8 cellular contexts compared by ENCODE assay signal in the genomic region with DNA sequence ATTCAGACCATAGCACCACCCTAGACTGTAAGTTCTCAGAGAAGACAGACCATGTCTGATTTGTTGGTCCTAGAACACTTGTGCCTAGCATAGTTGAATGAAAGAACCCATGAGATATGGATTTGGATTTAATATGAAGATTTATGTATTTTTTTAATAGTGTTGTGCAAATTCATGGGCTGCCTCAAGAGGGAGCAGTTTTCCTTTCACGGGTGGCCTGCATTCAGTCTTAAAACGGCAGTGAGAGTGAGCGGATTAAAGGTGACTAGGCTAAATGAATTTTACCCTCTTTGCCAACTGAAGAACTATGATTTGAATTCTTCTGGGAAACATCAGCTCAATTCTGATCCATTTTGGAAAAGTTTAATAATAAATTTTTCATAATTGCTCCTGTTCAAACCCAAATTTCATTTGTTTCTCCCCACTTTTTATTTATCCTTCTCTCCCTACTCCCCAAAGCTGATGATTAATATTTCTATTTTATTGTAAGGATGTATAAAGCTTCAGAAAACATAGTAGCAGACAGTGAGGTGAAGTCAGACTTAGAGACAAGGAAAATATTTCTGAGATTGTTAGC.
DNase-seq lines count a peak whose midpoint lies in the region; ATAC-seq and TF ChIP-seq lines count a peak whose summit lies in the region.

No MANE protein-coding gene starts in this region.

- no peak overlapping the region for H2AK5ac ChIP-seq in trophoblast cell (ENCODE audit: low read length)

- DNase-seq in AG09309 (ENCODE audit: low read depth) (no peak), NCI-H524 treated with DMSO at 0.1 percent for 48 hours (lab: John Stamatoyannopoulos, UW) (peak; percentile 63), mammary epithelial cell (peak; percentile 7), trophoblast cell (peak; percentile 9 to 62), right atrium auricular region (ENCODE audit: low spot score) (no peak), putamen (ENCODE audit: low spot score) (no peak)

- H3K14ac ChIP-seq in trophoblast cell (ENCODE audit: low read length) = no peak overlapping the region

- H3K18ac ChIP-seq in trophoblast cell (ENCODE audit: low read length) = no peak overlapping the region

- no peak overlapping the region for H2BK5ac ChIP-seq in trophoblast cell (ENCODE audit: low read depth, low read length, poor library complexity)

- in situ Hi-C loops in mammary epithelial cell (cut with MboI; ENCODE audit: low sequenced_read_pairs in 2 of 2) = no loop called here

- no peak overlapping the region for H4K91ac ChIP-seq in trophoblast cell (ENCODE audit: low read depth, low read length)

- H3K36me3 ChIP-seq in mammary epithelial cell (ENCODE audit: insufficient read depth, low read length) (no peaks in the 10 kb centered on the region), trophoblast cell (ENCODE audit: control insufficient read depth in 1 of 2, insufficient read depth in 2 of 2, low read length in 2 of 2) (no peaks in the 10 kb centered on the region), right atrium auricular region (no peaks in the 10 kb centered on the region)

- H2BK120ac ChIP-seq in trophoblast cell (ENCODE audit: insufficient read depth, low read length, poor library complexity) = no peak overlapping the region

- no peak overlapping the region for H3K4me2 ChIP-seq in mammary epithelial cell (ENCODE audit: insufficient read depth, low read depth, low read length)
- H3K4me2 ChIP-seq in trophoblast cell (ENCODE audit: low read length) = no peak overlapping the region

- no peak overlapping the region for H4K12ac ChIP-seq in trophoblast cell (ENCODE audit: low read depth, low read length)

- H3K23ac ChIP-seq in trophoblast cell (ENCODE audit: low read length) = no peak overlapping the region

- H3K79me2 ChIP-seq in mammary epithelial cell (ENCODE audit: insufficient read depth, low read length) (no peaks in the 10 kb centered on the region), trophoblast cell (ENCODE audit: control insufficient read depth, insufficient read depth, low read length, poor library complexity) (no peaks in the 10 kb centered on the region)

- H4K8ac ChIP-seq in trophoblast cell (ENCODE audit: low read depth, low read length) = no peak overlapping the region

- H3K79me1 ChIP-seq in trophoblast cell (ENCODE audit: low read length) = no peaks in the 10 kb centered on the region

- intact Hi-C loops in mammary epithelial cell (cut with micrococcal nuclease) = no loop called here

- CTCF ChIA-PET in mammary epithelial cell (lab: Charles Lee; ENCODE audit: low non-redundant PET) = no interaction called here

- dilution Hi-C loops in mammary epithelial cell (cut with HindIII; ENCODE audit: low sequenced_read_pairs) = no loop called here

- ATAC-seq in HG02678 (IDR thresholded peaks at IDR 0.05; ENCODE audit: unreplicated experiment) = peak; percentile 70

- no peak overlapping the region for H2BK12ac ChIP-seq in trophoblast cell (ENCODE audit: low read length)

- no peak overlapping the region for H3K4ac ChIP-seq in trophoblast cell (ENCODE audit: low read depth, low read length)

- BruUV-seq in mammary epithelial cell (replicated peaks; lab: Mats Ljungman, UMichigan) = no TSS peak

- no peaks in the 10 kb centered on the region for H4K20me1 ChIP-seq in mammary epithelial cell (ENCODE audit: insufficient read depth, low read length)

- H3K4me1 ChIP-seq in mammary epithelial cell (ENCODE audit: insufficient read depth, low read length) (no peaks in the 10 kb centered on the region), trophoblast cell (ENCODE audit: control insufficient read depth in 1 of 2, insufficient read depth in 2 of 2, low read length in 2 of 2) (no peaks in the 10 kb centered on the region), right atrium auricular region (no peaks in the 10 kb centered on the region)

- H3K9ac ChIP-seq in mammary epithelial cell (ENCODE audit: insufficient read depth, low read length) = no peak overlapping the region
- no peak overlapping the region for H3K9ac ChIP-seq in trophoblast cell (ENCODE audit: low read length)

- WGBS in mammary epithelial cell (ENCODE audit: low coverage, missing lambda C conversion rate) = 33% methylated on average over 3 of the region's 3 CpGs
- no CpG with 5 or more reads among the region's 3 CpGs for WGBS in trophoblast cell (ENCODE audit: extremely low coverage, insufficient coverage, insufficient read length)

- TF ChIP-seq CTCF in AG09309 (IDR thresholded peaks at IDR 0.05; ENCODE audit: control insufficient read depth, insufficient read depth, low read depth, low read length, missing control alignments) = peak; percentile 33
- TF ChIP-seq CTCF in GM12801 (IDR thresholded peaks at IDR 0.05; ENCODE audit: extremely low read depth, insufficient read length) = peak; percentile 4
- TF ChIP-seq CTCF in mammary epithelial cell (conservative IDR thresholded peaks at IDR 0.05 in 1 of 2, IDR thresholded peaks at IDR 0.05 in 1 of 2; ENCODE audit: extremely low read depth in 1 of 2, insufficient read depth in 1 of 2, low read depth in 1 of 2, low read length in 2 of 2) = peak; percentile 68 to 77
- TF ChIP-seq CTCF in right atrium auricular region (IDR thresholded peaks at IDR 0.05) = peak in 1 of 2 donors; percentile 43

- H3K4me3 ChIP-seq in AG09309 (ENCODE audit: control insufficient read depth, low read depth, low read length) (no peak overlapping the region), mammary epithelial cell (replicated peaks in 1 of 3; ENCODE audit: insufficient read depth in 1 of 3, low read depth in 2 of 3, low read length in 3 of 3) (no peak overlapping the region), trophoblast cell (ENCODE audit: low read depth, low read length) (no peak overlapping the region), right atrium auricular region (no peak overlapping the region)

- no peak overlapping the region for H3K27ac ChIP-seq in mammary epithelial cell (ENCODE audit: insufficient read depth, low read depth, low read length)
- no peak overlapping the region for H3K27ac ChIP-seq in trophoblast cell (ENCODE audit: low read depth, low read length)
- no peak overlapping the region for H3K27ac ChIP-seq in right atrium auricular region

- H2AFZ ChIP-seq in mammary epithelial cell (ENCODE audit: low read depth, low read length) = no peak overlapping the region
- no peak overlapping the region for H2AFZ ChIP-seq in trophoblast cell (ENCODE audit: insufficient read depth, low read length, poor library complexity)

- H3K9me3 ChIP-seq in mammary epithelial cell (replicated peaks; ENCODE audit: insufficient read depth, low read length) (no peaks in the 10 kb centered on the region), trophoblast cell (ENCODE audit: insufficient read depth, low read depth, low read length) (no peaks in the 10 kb centered on the region), right atrium auricular region (no peaks in the 10 kb centered on the region)

- H3K27me3 ChIP-seq in mammary epithelial cell (ENCODE audit: insufficient read depth, low read length) (no peaks in the 10 kb centered on the region), trophoblast cell (ENCODE audit: insufficient read depth, low read length) (no peaks in the 10 kb centered on the region), right atrium auricular region (no peaks in the 10 kb centered on the region)

Comparison
In these comparisons a context has a peak if more than half of its experiments do, and no peak if none do; other contexts are left out.
1. DNase-seq: peak in NCI-H524 treated with DMSO at 0.1 percent for 48 hours (single experiment), mammary epithelial cell (single experiment) and trophoblast cell (2 of 2); none in AG09309 (single experiment), right atrium auricular region (single experiment) and putamen (single experiment).